Comparison of ENCODE assay signal across 1 cellular context in the genomic region with DNA sequence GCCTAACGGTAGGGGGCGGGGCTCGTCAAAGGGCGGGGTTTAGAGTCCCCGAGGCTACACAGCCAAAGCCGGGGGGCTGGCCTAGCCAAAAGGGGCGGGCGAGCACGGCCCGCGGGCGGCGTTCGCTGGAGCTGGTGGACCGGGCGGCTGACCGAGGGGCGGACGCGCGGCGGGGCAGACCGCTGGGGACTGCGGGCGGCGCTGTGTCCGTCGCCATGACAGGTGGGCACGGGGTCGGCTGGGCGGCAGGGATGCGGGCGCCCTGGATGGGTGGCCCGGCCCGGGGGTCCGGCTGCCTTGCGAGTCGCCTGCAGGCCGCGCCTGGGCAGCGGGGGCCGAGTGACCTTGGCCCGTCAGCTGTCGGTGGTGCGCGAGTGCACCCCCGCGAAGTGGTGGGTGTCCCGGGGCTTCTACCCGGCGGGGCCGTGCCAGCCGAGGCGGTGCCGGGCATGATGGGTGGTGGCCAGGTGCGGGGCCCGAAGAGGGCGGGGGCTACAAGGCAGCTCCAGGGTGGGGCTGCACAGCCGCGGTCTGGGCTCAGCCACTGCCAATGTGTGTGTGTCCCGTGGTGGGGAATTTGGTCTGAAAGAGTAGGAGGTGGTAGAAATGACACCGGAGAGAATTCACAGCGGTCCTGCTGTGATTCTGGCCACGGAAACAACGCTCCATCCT.
TF ChIP-seq lines count a peak whose summit lies in the region.

CARD19 (plus strand) TSS at position 87 of the 672 bp plus-strand sequence; CDS start at position 216, 129 bp downstream.

TF ChIP-seq in HepG2, 621 proteins besides CTCF, POLR2A, EP300 and RAD21 (continued from another document):
- no peak; the same call in 1 of the 2 replicates for TF ChIP-seq ZBED4 (CRISPR knock-in tag; IDR thresholded peaks at IDR 0.05; ENCODE audit: borderline replicate concordance)
- TF ChIP-seq KMT2A (CRISPR knock-in tag; IDR thresholded peaks at IDR 0.05), result no peak
- TF ChIP-seq HOXA5 (CRISPR knock-in tag; IDR thresholded peaks at IDR 0.05), result no peak
- TF ChIP-seq POLR2G (IDR thresholded peaks at IDR 0.05; ENCODE audit: low read depth, low read length), result peak; percentile 68
- no peak for TF ChIP-seq PRDM4 (CRISPR knock-in tag; IDR thresholded peaks at IDR 0.05; ENCODE audit: borderline replicate concordance)
- no peak for TF ChIP-seq NR2F1 (CRISPR knock-in tag; IDR thresholded peaks at IDR 0.05)
- TF ChIP-seq, protein P1, sequence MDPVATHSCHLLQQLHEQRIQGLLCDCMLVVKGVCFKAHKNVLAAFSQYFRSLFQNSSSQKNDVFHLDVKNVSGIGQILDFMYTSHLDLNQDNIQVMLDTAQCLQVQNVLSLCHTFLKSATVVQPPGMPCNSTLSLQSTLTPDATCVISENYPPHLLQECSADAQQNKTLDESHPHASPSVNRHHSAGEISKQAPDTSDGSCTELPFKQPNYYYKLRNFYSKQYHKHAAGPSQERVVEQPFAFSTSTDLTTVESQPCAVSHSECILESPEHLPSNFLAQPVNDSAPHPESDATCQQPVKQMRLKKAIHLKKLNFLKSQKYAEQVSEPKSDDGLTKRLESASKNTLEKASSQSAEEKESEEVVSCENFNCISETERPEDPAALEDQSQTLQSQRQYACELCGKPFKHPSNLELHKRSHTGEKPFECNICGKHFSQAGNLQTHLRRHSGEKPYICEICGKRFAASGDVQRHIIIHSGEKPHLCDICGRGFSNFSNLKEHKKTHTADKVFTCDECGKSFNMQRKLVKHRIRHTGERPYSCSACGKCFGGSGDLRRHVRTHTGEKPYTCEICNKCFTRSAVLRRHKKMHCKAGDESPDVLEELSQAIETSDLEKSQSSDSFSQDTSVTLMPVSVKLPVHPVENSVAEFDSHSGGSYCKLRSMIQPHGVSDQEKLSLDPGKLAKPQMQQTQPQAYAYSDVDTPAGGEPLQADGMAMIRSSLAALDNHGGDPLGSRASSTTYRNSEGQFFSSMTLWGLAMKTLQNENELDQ (CRISPR knock-in tag; IDR thresholded peaks at IDR 0.05; ENCODE audit: borderline replicate concordance), result no peak
- TF ChIP-seq, protein P2, sequence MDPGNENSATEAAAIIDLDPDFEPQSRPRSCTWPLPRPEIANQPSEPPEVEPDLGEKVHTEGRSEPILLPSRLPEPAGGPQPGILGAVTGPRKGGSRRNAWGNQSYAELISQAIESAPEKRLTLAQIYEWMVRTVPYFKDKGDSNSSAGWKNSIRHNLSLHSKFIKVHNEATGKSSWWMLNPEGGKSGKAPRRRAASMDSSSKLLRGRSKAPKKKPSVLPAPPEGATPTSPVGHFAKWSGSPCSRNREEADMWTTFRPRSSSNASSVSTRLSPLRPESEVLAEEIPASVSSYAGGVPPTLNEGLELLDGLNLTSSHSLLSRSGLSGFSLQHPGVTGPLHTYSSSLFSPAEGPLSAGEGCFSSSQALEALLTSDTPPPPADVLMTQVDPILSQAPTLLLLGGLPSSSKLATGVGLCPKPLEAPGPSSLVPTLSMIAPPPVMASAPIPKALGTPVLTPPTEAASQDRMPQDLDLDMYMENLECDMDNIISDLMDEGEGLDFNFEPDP (CRISPR knock-in tag; conservative IDR thresholded peaks at IDR 0.05), result no peak
- no peak for TF ChIP-seq ZNF816 (CRISPR knock-in tag; IDR thresholded peaks at IDR 0.05; ENCODE audit: borderline replicate concordance)
- TF ChIP-seq ZNF841 (CRISPR knock-in tag; IDR thresholded peaks at IDR 0.05; ENCODE audit: borderline replicate concordance), result no peak
- TF ChIP-seq AGO1 (IDR thresholded peaks at IDR 0.05; ENCODE audit: low read depth, low read length, poor library complexity, severe bottlenecking), result no peak
- no peak for TF ChIP-seq ELF4 (CRISPR knock-in tag; IDR thresholded peaks at IDR 0.05; ENCODE audit: borderline replicate concordance)
- TF ChIP-seq ZNF121 (CRISPR knock-in tag; IDR thresholded peaks at IDR 0.05), result peak; percentile 17; the same call in 1 of the 2 replicates
- peak; percentile 83 for TF ChIP-seq ZFX (CRISPR knock-in tag; IDR thresholded peaks at IDR 0.05; ENCODE audit: low read depth)
